In the genomic region with DNA sequence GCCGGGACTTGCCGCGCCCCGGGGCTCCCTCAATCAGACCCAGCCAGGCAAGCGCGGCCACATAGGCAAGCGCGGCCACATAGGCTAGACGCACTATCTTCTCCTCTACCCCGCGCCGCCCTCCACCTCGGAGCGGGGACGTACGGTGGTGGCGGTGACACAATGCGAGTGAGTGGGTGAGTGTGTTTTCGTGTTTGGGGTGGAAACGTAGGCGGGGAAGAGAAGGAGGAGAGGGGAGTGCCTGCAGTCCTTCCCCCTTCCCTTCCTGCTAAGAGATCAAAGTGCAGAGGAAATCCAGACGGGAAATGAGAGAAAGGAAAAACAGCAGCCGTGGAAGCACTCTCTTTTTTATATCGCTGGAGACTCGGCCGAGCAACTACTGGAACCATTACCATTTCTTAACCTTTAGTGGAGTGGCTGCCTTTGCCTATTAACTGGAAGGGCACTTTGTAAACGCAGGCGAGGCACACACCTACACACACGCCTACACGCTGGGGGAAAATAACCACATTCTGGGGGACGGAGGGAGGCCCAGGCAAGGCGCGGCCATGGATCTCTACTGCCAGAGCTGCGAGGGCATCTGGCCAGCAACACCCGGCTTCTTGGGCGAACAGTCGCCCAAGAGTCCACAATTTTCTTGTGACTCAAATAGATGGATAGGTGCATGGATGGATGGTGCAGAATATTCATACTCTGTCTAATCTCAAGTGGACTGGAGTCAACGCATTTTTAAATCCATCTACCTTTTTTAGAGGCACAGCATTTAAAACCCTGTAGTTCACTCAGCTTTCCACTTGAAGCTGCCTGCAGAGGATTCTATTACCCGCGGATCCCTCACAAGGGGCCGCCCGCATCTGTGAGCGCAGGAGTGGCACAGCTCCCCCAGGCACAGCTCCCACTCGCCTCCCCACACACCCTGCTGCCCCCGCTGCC, we compare ENCODE assay signal across 7 cellular contexts. TPM values are rescaled to one million over a fixed set of nuclear protein-coding genes. Genes with fewer than 3 reads are reported as not detected.
DNase-seq lines count a peak whose midpoint lies in the region; ATAC-seq, FAIRE-seq and TF ChIP-seq lines count a peak whose summit lies in the region.

No MANE protein-coding gene starts in this region.

- no peak for TF ChIP-seq POLR2A in vagina (IDR thresholded peaks at IDR 0.05)

- H3K27ac ChIP-seq in mesodermal cell (ENCODE audit: low read depth, low read length, severe bottlenecking) (peak overlapping the region; percentile 72), vagina (peak overlapping the region; percentile 74)

- 0 to 1% methylated on average over 19 to 24 of the region's 45 CpGs for WGBS in mesodermal cell (ENCODE audit: insufficient coverage in 2 of 2), 2 experiments

- FAIRE-seq in D721Med (lab: Jason Lieb, UNC) = no peak

- peak; percentile 28 for DNase-seq in RPMI8226
- DNase-seq in epithelial cell of proximal tubule (ENCODE audit: low read depth) = no peak
- DNase-seq in vagina (ENCODE audit: extremely low spot score in 2 of 2) = peak in 1 of 2 donors; percentile 87
- no peak for DNase-seq in D721Med (ENCODE audit: insufficient read length, low spot score)

- TF ChIP-seq CTCF in epithelial cell of proximal tubule (conservative IDR thresholded peaks at IDR 0.05; ENCODE audit: low read depth, low read length) (no peak), vagina (IDR thresholded peaks at IDR 0.05) (no peak), D721Med (IDR thresholded peaks at IDR 0.05; ENCODE audit: insufficient read depth, missing control alignments) (no peak)

- H3K9me3 ChIP-seq in mesodermal cell (ENCODE audit: control insufficient read depth, low read length) = no peaks in the 10 kb centered on the region
- H3K9me3 ChIP-seq in vagina = no peaks in the 10 kb centered on the region

- ATAC-seq in HG02759 (IDR thresholded peaks at IDR 0.05; ENCODE audit: unreplicated experiment) = peak; percentile 44
- no peak for ATAC-seq in GM19035 (IDR thresholded peaks at IDR 0.05; ENCODE audit: unreplicated experiment)

- H3K36me3 ChIP-seq in mesodermal cell (ENCODE audit: control insufficient read depth, insufficient read depth, low read length) = no peaks in the 10 kb centered on the region
- H3K36me3 ChIP-seq in vagina = no peaks in the 10 kb centered on the region

- H3K4me1 ChIP-seq in mesodermal cell (ENCODE audit: control insufficient read depth, insufficient read depth, low read length, poor library complexity, severe bottlenecking) (peaks cover 10% of the 10 kb centered on the region), vagina (peaks cover 24% of the 10 kb centered on the region)

- no peaks in the 10 kb centered on the region for H3K27me3 ChIP-seq in vagina

- H3K4me3 ChIP-seq in epithelial cell of proximal tubule (ENCODE audit: low read depth, low read length) (peak overlapping the region; percentile 63), mesodermal cell (ENCODE audit: extremely low read depth, insufficient read depth, low read length, poor library complexity, severe bottlenecking) (peak overlapping the region; percentile 79), vagina (peak overlapping the region; percentile 64 to 66)

- intact Hi-C loops in vagina (cut with DNase I) = no loop called here

RNA-seq across cellular contexts. Expression of a gene that starts 2.1 kb away (rescaled TPM):
- total RNA-seq in epithelial cell of proximal tubule (77.3 and 80.1 TPM in 2 replicates), vagina (15.2 TPM)
- 154 TPM for polyA plus RNA-seq in mesodermal cell (2013, experiment 1 of 2)
- 174 TPM for polyA plus RNA-seq in mesodermal cell (2013, experiment 2 of 2)
